In genomic region chr2:15582153-15582552, GRCh38 we compare ENCODE assay signal across 23 cellular contexts.
"Had no signal": no experiment of that assay in that cellular context is flagged by ENCODE, and none has a peak within 500 bp of the region (broad histone marks: within the 10 kb centered on the region; RNA-seq: fewer than 3 reads in every experiment).

No MANE protein-coding gene starts in this region.

- DNase-seq: activated CD4-positive, alpha-beta T cell treated with anti-CD3 and anti-CD28 coated beads for 48 hours; activated CD4-positive, alpha-beta T cell treated with anti-CD3 and anti-CD28 coated beads, Interleukin-2, amount 50 U/mL, for 4 hours; activated CD4-positive, CD25-positive, alpha-beta regulatory T cell treated with anti-CD3 and anti-CD28 coated beads, Interleukin-2, amount 50 U/mL, for 72 hours; activated CD8-positive, alpha-beta memory T cell treated with anti-CD3 and anti-CD28 coated beads, Interleukin-2, amount 10 ng/mL, durations not matched to agents 7 days and 5 days; activated effector memory CD4-positive, alpha-beta T cell treated with Interleukin-2 at 50 U/mL for 16 hours; activated naive CD4-positive, alpha-beta T cell; activated T-cell treated with anti-CD3 and anti-CD28 coated beads, Interleukin-2, amount 50 U/mL, for 24 hours; aorta; caudate nucleus; colonic mucosa; Kasumi-1; NCI-H1105 treated with DMSO at 0.1 percent for 48 hours; NCI-H1436 treated with DMSO at 0.1 percent for 48 hours; NCI-H1930; NCI-H2107; NCI-H2171 treated with DMSO at 0.1 percent for 48 hours; NCI-H345; NCI-H510A; NCI-H526 treated with DMSO at 0.1 percent for 48 hours; Right ventricle myocardium superior; SJCRH30; SK-N-SH had no signal

- ATAC-seq: activated CD8-positive, alpha-beta memory T cell treated with anti-CD3 and anti-CD28 coated beads, Interleukin-2, amount 10 ng/mL, durations not matched to agents 7 days and 5 days; WTC11 had no signal
